ENCODE assay signal across 20 cellular contexts in genomic region chr16:77823067-77823466, GRCh38. TPM values are rescaled to one million over a fixed set of nuclear protein-coding genes. Genes with fewer than 3 reads are reported as not detected.
"Had no signal": no experiment of that assay in that cellular context is flagged by ENCODE, and none has a peak within 500 bp of the region (broad histone marks: within the 10 kb centered on the region; RNA-seq: fewer than 3 reads in every experiment).

No MANE protein-coding gene starts in this region.

- DNase-seq: Kasumi-1, MV-4-11, NCI-H1048, NCI-H1105, NCI-H1436 treated with DMSO at 0.1 percent for 48 hours, NCI-H1694, NCI-H187 treated with DMSO at 0.1 percent for 48 hours, NCI-H2029 treated with DMSO at 0.1 percent for 48 hours, NCI-H524 treated with DMSO at 0.1 percent for 48 hours, NCI-H69, NCI-H774, Right ventricle myocardium superior, RPMI8226, SIG-M5 had no signal

- H3K4me1 ChIP-seq: SJSA1 had no signal

- H3K4me3 ChIP-seq: K562, SJSA1, SK-N-MC had no signal

- ATAC-seq: K562 had no signal

- H3K9me3 ChIP-seq: SJSA1 had no signal

- H3K27ac ChIP-seq: KMS-11, SJSA1, SK-N-MC had no signal

RNA-seq across cellular contexts. Expression of gene VAT1L, which starts 34.7 kb away (rescaled TPM):
- total RNA-seq: K562, NCI-H460 had no signal
- polyA plus RNA-seq: IgD-negative memory B cell had no signal
